In genomic region chr7:150857276-150858055, GRCh38 we compare ENCODE assay signal across 21 cellular contexts. TPM values are rescaled to one million over a fixed set of nuclear protein-coding genes. Genes with fewer than 3 reads are reported as not detected.
DNase-seq lines count a peak whose midpoint lies in the region.
"Had no signal": no experiment of that assay in that cellular context is flagged by ENCODE, and none has a peak within 500 bp of the region (broad histone marks: within the 10 kb centered on the region; RNA-seq: fewer than 3 reads in every experiment).

No MANE protein-coding gene starts in this region.

- DNase-seq in activated CD8-positive, alpha-beta memory T cell treated with anti-CD3 and anti-CD28 coated beads, Interleukin-2, amount 50 U/mL, for 48 hours = peak; percentile 37
- peak; percentile 31 for DNase-seq in ecto neural progenitor cell (ENCODE audit: low spot score)
- peak; percentile 5 for DNase-seq in mucosa of gallbladder (ENCODE audit: low spot score)
- DNase-seq in ureter (ENCODE audit: low spot score) = peak; percentile 33
- DNase-seq in DMS53 (lab: John Stamatoyannopoulos, UW) = no peak
- no peak for DNase-seq in retina
- DNase-seq in AG08395 (ENCODE audit: low spot score) = no peak
- DNase-seq: ACHN, C1 segment of cervical spinal cord, Calu3, DMS153, GM23248, HCEC 1CT, KG1, NCI-H1105, NCI-H2029 treated with DMSO at 0.1 percent for 48 hours, NCI-H2171, NCI-H524 treated with DMSO at 0.1 percent for 48 hours, NCI-H82 had no signal

RNA-seq across cellular contexts. Expression of gene AOC1, which starts 5.1 kb away (rescaled TPM):
- total RNA-seq in mucosa of gallbladder (8.4 TPM), ureter (1.5 TPM)
- total RNA-seq: CD8-positive, alpha-beta T cell; GM23248; HT1080 had no signal

RNA-seq across cellular contexts. Expression of gene TMEM176A, which starts 56.9 kb away (rescaled TPM):
- total RNA-seq in mucosa of gallbladder = 246 TPM
- total RNA-seq in ureter = 30.7 TPM
- total RNA-seq: GM23248, HT1080 had no signal

RNA-seq across cellular contexts. Expression of gene TMEM176B, which starts 57.3 kb away (rescaled TPM):
- total RNA-seq in mucosa of gallbladder (304 TPM), ureter (32.7 TPM)
- total RNA-seq: CD8-positive, alpha-beta T cell; GM23248; HT1080 had no signal

Comparison
In these comparisons a context has a peak if more than half of its experiments do, and no peak if none do; other contexts are left out.
1. DNase-seq: peak in activated CD8-positive, alpha-beta memory T cell treated with anti-CD3 and anti-CD28 coated beads, Interleukin-2, amount 50 U/mL, for 48 hours (single experiment), ecto neural progenitor cell (single experiment), mucosa of gallbladder (single experiment) and ureter (single experiment); none in DMS53 (single experiment), retina (single experiment) and AG08395 (single experiment).